Comparison of ENCODE assay signal across 8 cellular contexts in the genomic region with DNA sequence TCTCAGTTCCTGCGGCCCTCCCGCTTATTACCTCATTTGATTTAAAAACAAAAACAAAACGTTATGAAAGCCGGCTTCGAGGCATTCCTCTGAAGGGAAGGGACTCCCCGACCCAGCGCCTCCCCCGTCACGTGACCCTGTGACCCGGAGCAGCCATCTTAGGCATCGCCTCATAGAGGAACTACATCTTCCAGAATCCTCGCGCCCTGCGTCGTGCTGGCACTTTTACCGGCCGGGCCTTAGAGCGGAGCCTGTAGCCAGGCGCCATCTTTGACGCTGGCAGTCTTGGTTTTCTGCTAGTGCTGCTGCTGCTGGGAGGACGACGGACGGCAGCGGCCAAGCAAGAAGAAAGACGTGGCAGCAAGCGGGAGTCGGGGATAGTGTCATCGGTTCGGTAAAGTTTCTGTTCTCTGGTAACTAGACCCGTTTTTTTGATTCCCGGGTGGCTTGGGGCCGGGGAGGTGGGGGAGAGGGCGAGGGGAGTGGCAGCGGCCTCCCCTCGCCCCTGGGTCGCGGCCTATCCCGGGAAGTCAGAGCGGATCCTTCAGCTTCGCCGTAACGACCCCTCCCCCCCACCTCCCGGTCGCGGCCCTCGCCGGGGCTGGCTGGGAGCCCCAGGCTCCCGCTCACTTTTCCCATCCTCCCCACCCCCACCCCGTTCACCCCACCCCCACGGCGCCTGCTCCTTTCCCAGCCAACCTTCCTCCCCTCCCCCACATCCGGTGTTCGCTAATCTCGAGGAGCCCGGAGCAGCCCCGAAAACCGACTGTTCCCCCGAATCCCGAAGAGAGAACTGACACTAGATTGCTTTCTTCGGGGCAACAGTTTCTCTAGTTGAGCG.
DNase-seq lines count a peak whose midpoint lies in the region; ATAC-seq lines count a peak whose summit lies in the region.

A gene with protein sequence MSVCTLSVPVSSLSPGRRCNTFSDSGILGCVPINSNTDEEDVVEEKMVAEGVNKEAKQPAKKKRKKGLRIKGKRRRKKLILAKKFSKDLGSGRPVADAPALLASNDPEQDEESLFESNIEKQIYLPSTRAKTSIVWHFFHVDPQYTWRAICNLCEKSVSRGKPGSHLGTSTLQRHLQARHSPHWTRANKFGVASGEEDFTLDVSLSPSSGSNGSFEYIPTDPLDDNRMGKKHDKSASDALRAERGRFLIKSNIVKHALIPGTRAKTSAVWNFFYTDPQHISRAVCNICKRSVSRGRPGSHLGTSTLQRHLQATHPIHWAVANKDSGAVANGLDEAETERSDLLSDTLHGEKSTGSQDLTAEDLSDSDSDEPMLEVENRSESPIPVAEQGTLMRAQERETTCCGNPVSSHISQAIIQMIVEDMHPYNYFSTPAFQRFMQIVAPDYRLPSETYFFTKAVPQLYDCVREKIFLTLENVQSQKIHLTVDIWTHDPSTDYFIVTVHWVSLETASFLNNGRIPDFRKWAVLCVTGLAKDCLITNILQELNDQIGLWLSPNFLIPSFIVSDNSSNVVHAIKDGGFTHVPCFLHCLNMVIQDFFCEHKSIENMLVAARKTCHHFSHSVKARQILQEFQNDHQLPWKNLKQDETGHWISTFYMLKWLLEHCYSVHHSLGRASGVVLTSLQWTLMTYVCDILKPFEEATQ (N-terminal part only) (plus strand): TSS at position 242 of the 841 bp plus-strand sequence. CDS start 1,900 bp downstream, outside the sequence.
A gene (plus strand): TSS at position 242 of the 841 bp plus-strand sequence. CDS start 21,448 bp downstream, outside the sequence.

- H3K4me1 Mint-ChIP-seq in central memory CD8-positive, alpha-beta T cell, result peaks cover 47% of the 10 kb centered on the region

- peak within 1 kb of the TSS; percentile 90 for H3K27ac Mint-ChIP-seq in central memory CD8-positive, alpha-beta T cell (ENCODE audit: low read depth)

- DNase-seq in AG08396 (ENCODE audit: low spot score), result peak; percentile 96
- peak; percentile 98 to 99 for DNase-seq in NCI-H446 (lab: John Stamatoyannopoulos, UW)
- peak; percentile 99 for DNase-seq in activated CD4-positive, CD25-positive, alpha-beta regulatory T cell treated with anti-CD3 and anti-CD28 coated beads, Interleukin-2, amount 50 U/mL, for 16 hours (ENCODE audit: low read depth, low spot score)
- DNase-seq in central memory CD8-positive, alpha-beta T cell (ENCODE audit: low spot score in 2 of 2), result peak; percentile 91 to 97
- peak; percentile 99 for DNase-seq in iris pigment epithelial cell (ENCODE audit: low read depth)
- DNase-seq in stimulated activated CD4-positive, alpha-beta T cell treated with anti-CD3 and anti-CD28 coated beads, Interleukin-12 subunit alpha, Interleukin-12 subunit beta, amount 100 ng/mL, for 4 hours, result peak; percentile 95

- H3K4me3 Mint-ChIP-seq in central memory CD8-positive, alpha-beta T cell, result peak within 1 kb of the TSS; percentile 91

- H3K27me3 Mint-ChIP-seq in central memory CD8-positive, alpha-beta T cell, result no peaks in the 10 kb centered on the region

- peaks cover 30% of the 10 kb centered on the region for H3K36me3 Mint-ChIP-seq in central memory CD8-positive, alpha-beta T cell (ENCODE audit: insufficient read depth)

- ATAC-seq in GM19025 (IDR thresholded peaks at IDR 0.05; ENCODE audit: low read depth, unreplicated experiment), result peak; percentile 95
- peak; percentile 96 for ATAC-seq in HG03342 (IDR thresholded peaks at IDR 0.05; ENCODE audit: unreplicated experiment)
- peak; percentile 99 for ATAC-seq in central memory CD8-positive, alpha-beta T cell (replicated peaks; ENCODE audit: extremely low read depth, poor library complexity, severe bottlenecking)

- H3K9me3 Mint-ChIP-seq in central memory CD8-positive, alpha-beta T cell, result no peaks in the 10 kb centered on the region

Comparison
In these comparisons a context has a peak if more than half of its experiments do, and no peak if none do; other contexts are left out.
1. Peak in every context shown above with its lines: DNase-seq and ATAC-seq.